Comparison of ENCODE assay signal across 8 cellular contexts in genomic region chr12:122072031-122072970, GRCh38. TPM values are rescaled to one million over a fixed set of nuclear protein-coding genes. Genes with fewer than 3 reads are reported as not detected.
DNase-seq lines count a peak whose midpoint lies in the region; ATAC-seq and TF ChIP-seq lines count a peak whose summit lies in the region.

No MANE protein-coding gene starts in this region.

- peaks cover 0 to 7% of the 10 kb centered on the region in 2 experiments; a peak in 1 of 3 replicates for H3K36me3 ChIP-seq in HEK293 (ENCODE audit: control insufficient read depth in 2 of 2, insufficient read depth in 1 of 2, low read length in 2 of 2)
- H3K36me3 ChIP-seq in right atrium auricular region: no peaks in the 10 kb centered on the region

- H3K4me3 ChIP-seq in HEK293 (ENCODE audit: low read depth, low read length) (no peak overlapping the region; the same call in 1 of the 2 replicates), right atrium auricular region (no peak overlapping the region)

- TF ChIP-seq CTCF in HEK293 (tag by site-specific recombination; IDR thresholded peaks at IDR 0.05) (no peak), VCaP (conservative IDR thresholded peaks at IDR 0.05) (no peak), right atrium auricular region (IDR thresholded peaks at IDR 0.05) (peak in 1 of 2 donors; percentile 55)

- CTCF ChIA-PET in HEK293 (lab: Yijun Ruan, JAX): interaction anchor here (0.6 to 2.8 kb wide), 9 partner anchors 9 to 681 kb away, joined by 3 to 12 read pairs (median 4); partner anchors contain the start of genes CFAP251 and DENR

- ATAC-seq in GM21360 (IDR thresholded peaks at IDR 0.05; ENCODE audit: unreplicated experiment) (no peak), HG03196 (IDR thresholded peaks at IDR 0.05; ENCODE audit: unreplicated experiment) (no peak), HG03442 (IDR thresholded peaks at IDR 0.05; ENCODE audit: unreplicated experiment) (no peak)

- H3K9me3 ChIP-seq in HEK293 (ENCODE audit: control insufficient read depth, insufficient read depth, low read depth, low read length): no peaks in the 10 kb centered on the region
- H3K9me3 ChIP-seq in right atrium auricular region: no peaks in the 10 kb centered on the region

- no peaks in the 10 kb centered on the region for H3K27me3 ChIP-seq in right atrium auricular region

- DNase-seq in right atrium auricular region (ENCODE audit: low spot score) (peak; percentile 83), superior temporal gyrus (ENCODE audit: extremely low spot score) (peak; percentile 17), GDM1 (lab: John Stamatoyannopoulos, UW) (no peak)

- POLR2A ChIA-PET in HEK293 (lab: Yijun Ruan, JAX): interaction anchor here (0.6 to 1.5 kb wide), 4 partner anchors 8 to 69 kb away, joined by 3 to 5 read pairs (median 4); no protein-coding TSS in a partner anchor

- H3K4me1 ChIP-seq in HEK293 (ENCODE audit: control insufficient read depth, insufficient read depth, low read length) (peaks cover 9% of the 10 kb centered on the region), right atrium auricular region (peaks cover 0 to 16% of the 10 kb centered on the region in 2 donors)

- H3K27ac ChIP-seq in HEK293 (ENCODE audit: extremely low read depth, low read depth, low read length) (peak overlapping the region; percentile 62), VCaP (peak overlapping the region; percentile 94), right atrium auricular region (peak overlapping the region; percentile 65 to 89)

TF ChIP-seq in HEK293, 187 proteins besides CTCF, POLR2A, EP300 and RAD21 (continues in another document):
- TF ChIP-seq ZSCAN30 (tag by site-specific recombination; IDR thresholded peaks at IDR 0.05): peak; percentile 53; the same call in 1 of the 2 replicates
- TF ChIP-seq KLF9 (tag by site-specific recombination; IDR thresholded peaks at IDR 0.05; ENCODE audit: low read depth): no peak
- TF ChIP-seq GLIS2 (tag by site-specific recombination; IDR thresholded peaks at IDR 0.05): peak; percentile 27; the same call in 1 of the 2 replicates
- no peak for TF ChIP-seq OVOL3 (tag by site-specific recombination; IDR thresholded peaks at IDR 0.05)
- TF ChIP-seq, protein P1, sequence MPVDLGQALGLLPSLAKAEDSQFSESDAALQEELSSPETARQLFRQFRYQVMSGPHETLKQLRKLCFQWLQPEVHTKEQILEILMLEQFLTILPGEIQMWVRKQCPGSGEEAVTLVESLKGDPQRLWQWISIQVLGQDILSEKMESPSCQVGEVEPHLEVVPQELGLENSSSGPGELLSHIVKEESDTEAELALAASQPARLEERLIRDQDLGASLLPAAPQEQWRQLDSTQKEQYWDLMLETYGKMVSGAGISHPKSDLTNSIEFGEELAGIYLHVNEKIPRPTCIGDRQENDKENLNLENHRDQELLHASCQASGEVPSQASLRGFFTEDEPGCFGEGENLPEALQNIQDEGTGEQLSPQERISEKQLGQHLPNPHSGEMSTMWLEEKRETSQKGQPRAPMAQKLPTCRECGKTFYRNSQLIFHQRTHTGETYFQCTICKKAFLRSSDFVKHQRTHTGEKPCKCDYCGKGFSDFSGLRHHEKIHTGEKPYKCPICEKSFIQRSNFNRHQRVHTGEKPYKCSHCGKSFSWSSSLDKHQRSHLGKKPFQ (tag by site-specific recombination; IDR thresholded peaks at IDR 0.05): peak; percentile 90
- TF ChIP-seq, protein P2, sequence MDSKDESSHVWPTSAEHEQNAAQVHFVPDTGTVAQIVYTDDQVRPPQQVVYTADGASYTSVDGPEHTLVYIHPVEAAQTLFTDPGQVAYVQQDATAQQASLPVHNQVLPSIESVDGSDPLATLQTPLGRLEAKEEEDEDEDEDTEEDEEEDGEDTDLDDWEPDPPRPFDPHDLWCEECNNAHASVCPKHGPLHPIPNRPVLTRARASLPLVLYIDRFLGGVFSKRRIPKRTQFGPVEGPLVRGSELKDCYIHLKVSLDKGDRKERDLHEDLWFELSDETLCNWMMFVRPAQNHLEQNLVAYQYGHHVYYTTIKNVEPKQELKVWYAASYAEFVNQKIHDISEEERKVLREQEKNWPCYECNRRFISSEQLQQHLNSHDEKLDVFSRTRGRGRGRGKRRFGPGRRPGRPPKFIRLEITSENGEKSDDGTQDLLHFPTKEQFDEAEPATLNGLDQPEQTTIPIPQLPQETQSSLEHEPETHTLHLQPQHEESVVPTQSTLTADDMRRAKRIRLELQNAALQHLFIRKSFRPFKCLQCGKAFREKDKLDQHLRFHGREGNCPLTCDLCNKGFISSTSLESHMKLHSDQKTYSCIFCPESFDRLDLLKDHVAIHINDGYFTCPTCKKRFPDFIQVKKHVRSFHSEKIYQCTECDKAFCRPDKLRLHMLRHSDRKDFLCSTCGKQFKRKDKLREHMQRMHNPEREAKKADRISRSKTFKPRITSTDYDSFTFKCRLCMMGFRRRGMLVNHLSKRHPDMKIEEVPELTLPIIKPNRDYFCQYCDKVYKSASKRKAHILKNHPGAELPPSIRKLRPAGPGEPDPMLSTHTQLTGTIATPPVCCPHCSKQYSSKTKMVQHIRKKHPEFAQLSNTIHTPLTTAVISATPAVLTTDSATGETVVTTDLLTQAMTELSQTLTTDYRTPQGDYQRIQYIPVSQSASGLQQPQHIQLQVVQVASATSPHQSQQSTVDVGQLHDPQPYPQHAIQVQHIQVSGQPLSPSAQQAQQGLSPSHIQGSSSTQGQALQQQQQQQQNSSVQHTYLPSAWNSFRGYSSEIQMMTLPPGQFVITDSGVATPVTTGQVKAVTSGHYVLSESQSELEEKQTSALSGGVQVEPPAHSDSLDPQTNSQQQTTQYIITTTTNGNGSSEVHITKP (tag by site-specific recombination; IDR thresholded peaks at IDR 0.05): peak; percentile 54
- TF ChIP-seq ZNF223 (tag by site-specific recombination; IDR thresholded peaks at IDR 0.05): no peak
- TF ChIP-seq ZNF571 (tag by site-specific recombination; IDR thresholded peaks at IDR 0.05): no peak
- TF ChIP-seq ZFHX2 (tag by site-specific recombination; conservative IDR thresholded peaks at IDR 0.05): peak; percentile 84
- TF ChIP-seq ZNF121 (tag by site-specific recombination; IDR thresholded peaks at IDR 0.05): no peak
- no peak for TF ChIP-seq ZNF791 (tag by site-specific recombination; IDR thresholded peaks at IDR 0.05)
- peak; percentile 36; the same call in 1 of the 2 replicates for TF ChIP-seq ZNF423 (tag by site-specific recombination; IDR thresholded peaks at IDR 0.05)
- no peak for TF ChIP-seq KLF8 (tag by site-specific recombination; IDR thresholded peaks at IDR 0.05)
- peak; percentile 78 for TF ChIP-seq ZNF843 (tag by site-specific recombination; IDR thresholded peaks at IDR 0.05)
- TF ChIP-seq ZSCAN18 (tag by site-specific recombination; IDR thresholded peaks at IDR 0.05): no peak
- peak; percentile 82 for TF ChIP-seq OSR2 (tag by site-specific recombination; IDR thresholded peaks at IDR 0.05)
- TF ChIP-seq ZNF629 (tag by site-specific recombination; IDR thresholded peaks at IDR 0.05): 0 out of 2 replicates have a peak, but pooled peaks have one; percentile 33
- TF ChIP-seq ZNF148 (tag by site-specific recombination; IDR thresholded peaks at IDR 0.05; ENCODE audit: borderline replicate concordance): no peak
- TF ChIP-seq, protein P3, sequence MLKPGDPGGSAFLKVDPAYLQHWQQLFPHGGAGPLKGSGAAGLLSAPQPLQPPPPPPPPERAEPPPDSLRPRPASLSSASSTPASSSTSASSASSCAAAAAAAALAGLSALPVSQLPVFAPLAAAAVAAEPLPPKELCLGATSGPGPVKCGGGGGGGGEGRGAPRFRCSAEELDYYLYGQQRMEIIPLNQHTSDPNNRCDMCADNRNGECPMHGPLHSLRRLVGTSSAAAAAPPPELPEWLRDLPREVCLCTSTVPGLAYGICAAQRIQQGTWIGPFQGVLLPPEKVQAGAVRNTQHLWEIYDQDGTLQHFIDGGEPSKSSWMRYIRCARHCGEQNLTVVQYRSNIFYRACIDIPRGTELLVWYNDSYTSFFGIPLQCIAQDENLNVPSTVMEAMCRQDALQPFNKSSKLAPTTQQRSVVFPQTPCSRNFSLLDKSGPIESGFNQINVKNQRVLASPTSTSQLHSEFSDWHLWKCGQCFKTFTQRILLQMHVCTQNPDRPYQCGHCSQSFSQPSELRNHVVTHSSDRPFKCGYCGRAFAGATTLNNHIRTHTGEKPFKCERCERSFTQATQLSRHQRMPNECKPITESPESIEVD (tag by site-specific recombination; IDR thresholded peaks at IDR 0.05): no peak; the same call in 1 of the 2 replicates
- TF ChIP-seq EGR2 (tag by site-specific recombination; IDR thresholded peaks at IDR 0.05; ENCODE audit: low read depth): peak; percentile 83
- TF ChIP-seq ZBTB8A (tag by site-specific recombination; IDR thresholded peaks at IDR 0.05): peak; percentile 37; the same call in 1 of the 2 replicates

RNA-seq across cellular contexts. Expression of gene MLXIP, which starts 6.3 kb away (rescaled TPM):
- 10 to 100 TPM; 14.2 to 24.1 TPM for total RNA-seq in right atrium auricular region

RNA-seq across cellular contexts. Expression of gene BCL7A, which starts 50.6 kb away (rescaled TPM):
- 10 to 100 TPM; 11.5 to 21.2 TPM for total RNA-seq in right atrium auricular region
